In genomic region chr2:226585130-226585561, GRCh38 we compare ENCODE assay signal across 18 cellular contexts.
"Had no signal": no experiment of that assay in that cellular context is flagged by ENCODE, and none has a peak within 500 bp of the region (broad histone marks: within the 10 kb centered on the region; RNA-seq: fewer than 3 reads in every experiment).

No MANE protein-coding gene starts in this region.

- H3K27ac ChIP-seq: coronary artery, gastrocnemius medialis, ovary, spleen had no signal

- H3K9me3 ChIP-seq: gastrocnemius medialis, ovary had no signal

- H3K4me1 ChIP-seq: gastrocnemius medialis, spleen had no signal

- H3K9me3 Mint-ChIP-seq: activated CD4-positive, alpha-beta T cell treated with anti-CD3 and anti-CD28 coated beads, Interleukin-2, amount 10 ng/mL, durations not matched to agents 7 days and 5 days; activated naive CD4-positive, alpha-beta T cell treated with anti-CD3 and anti-CD28 coated beads for 36 hours; activated T-cell treated with anti-CD3 and anti-CD28 coated beads, Interleukin-2, amount 50 U/mL, for 4 hours; stimulated activated memory B cell treated with anti-CD40 and anti-IgM and Interleukin-4, amounts not matched to agents 10 μg/mL and 1 μg/mL and 100 μg/mL, for 72 hours had no signal

- H3K27me3 ChIP-seq: gastrocnemius medialis, ovary, sigmoid colon had no signal

- H3K4me1 Mint-ChIP-seq: activated CD4-positive, alpha-beta T cell treated with anti-CD3 and anti-CD28 coated beads, Interleukin-2, amount 10 ng/mL, durations not matched to agents 7 days and 5 days; stimulated activated memory B cell treated with anti-CD40 and anti-IgM and Interleukin-4, amounts not matched to agents 10 μg/mL and 1 μg/mL and 100 μg/mL, for 72 hours had no signal

- DNase-seq: activated CD4-positive, alpha-beta T cell treated with anti-CD3 and anti-CD28 coated beads, Interleukin-2, amount 10 ng/mL, durations not matched to agents 7 days and 5 days; activated CD8-positive, alpha-beta memory T cell treated with anti-CD3 and anti-CD28 coated beads, Interleukin-2, amount 50 U/mL, for 4 hours; activated naive CD4-positive, alpha-beta T cell treated with anti-CD3 and anti-CD28 coated beads for 36 hours; activated T-cell treated with anti-CD3 and anti-CD28 coated beads, Interleukin-2, amount 50 U/mL, for 4 hours; erythroblast; gastrocnemius medialis; naive thymus-derived CD4-positive, alpha-beta T cell; ovary; sigmoid colon; spleen; stimulated activated CD4-positive, alpha-beta T cell treated with anti-CD3 and anti-CD28 coated beads, Interleukin-4, amount 100 ng/mL, for 4 hours; T-helper 1 cell; T-helper 9 cell had no signal

- H3K36me3 ChIP-seq: gastrocnemius medialis, ovary, sigmoid colon, spleen, thoracic aorta had no signal

- ATAC-seq: activated CD4-positive, CD25-positive, alpha-beta regulatory T cell treated with anti-CD3 and anti-CD28 coated beads, Interleukin-2, amount 50 U/mL, for 24 hours; activated T-cell treated with anti-CD3 and anti-CD28 coated beads, Interleukin-2, amount 50 U/mL, for 4 hours; gastrocnemius medialis; naive thymus-derived CD4-positive, alpha-beta T cell; stimulated activated memory B cell treated with anti-CD40 and anti-IgM and Interleukin-4, amounts not matched to agents 10 μg/mL and 1 μg/mL and 100 μg/mL, for 72 hours had no signal

- H3K4me3 Mint-ChIP-seq: activated CD4-positive, alpha-beta T cell treated with anti-CD3 and anti-CD28 coated beads, Interleukin-2, amount 10 ng/mL, durations not matched to agents 7 days and 5 days; activated naive CD4-positive, alpha-beta T cell treated with anti-CD3 and anti-CD28 coated beads for 36 hours; activated T-cell treated with anti-CD3 and anti-CD28 coated beads, Interleukin-2, amount 50 U/mL, for 4 hours; naive thymus-derived CD4-positive, alpha-beta T cell; stimulated activated memory B cell treated with anti-CD40 and anti-IgM and Interleukin-4, amounts not matched to agents 10 μg/mL and 1 μg/mL and 100 μg/mL, for 72 hours had no signal

- H3K4me3 ChIP-seq: coronary artery, gastrocnemius medialis, ovary, sigmoid colon, spleen, thoracic aorta had no signal

- FAIRE-seq: endometrium had no signal

- H3K36me3 Mint-ChIP-seq: naive thymus-derived CD4-positive, alpha-beta T cell; stimulated activated memory B cell treated with anti-CD40 and anti-IgM and Interleukin-4, amounts not matched to agents 10 μg/mL and 1 μg/mL and 100 μg/mL, for 72 hours had no signal

- H3K27ac Mint-ChIP-seq: activated CD4-positive, alpha-beta T cell treated with anti-CD3 and anti-CD28 coated beads, Interleukin-2, amount 10 ng/mL, durations not matched to agents 7 days and 5 days; activated naive CD4-positive, alpha-beta T cell treated with anti-CD3 and anti-CD28 coated beads for 36 hours; naive thymus-derived CD4-positive, alpha-beta T cell; stimulated activated memory B cell treated with anti-CD40 and anti-IgM and Interleukin-4, amounts not matched to agents 10 μg/mL and 1 μg/mL and 100 μg/mL, for 72 hours had no signal
